In the genomic region with DNA sequence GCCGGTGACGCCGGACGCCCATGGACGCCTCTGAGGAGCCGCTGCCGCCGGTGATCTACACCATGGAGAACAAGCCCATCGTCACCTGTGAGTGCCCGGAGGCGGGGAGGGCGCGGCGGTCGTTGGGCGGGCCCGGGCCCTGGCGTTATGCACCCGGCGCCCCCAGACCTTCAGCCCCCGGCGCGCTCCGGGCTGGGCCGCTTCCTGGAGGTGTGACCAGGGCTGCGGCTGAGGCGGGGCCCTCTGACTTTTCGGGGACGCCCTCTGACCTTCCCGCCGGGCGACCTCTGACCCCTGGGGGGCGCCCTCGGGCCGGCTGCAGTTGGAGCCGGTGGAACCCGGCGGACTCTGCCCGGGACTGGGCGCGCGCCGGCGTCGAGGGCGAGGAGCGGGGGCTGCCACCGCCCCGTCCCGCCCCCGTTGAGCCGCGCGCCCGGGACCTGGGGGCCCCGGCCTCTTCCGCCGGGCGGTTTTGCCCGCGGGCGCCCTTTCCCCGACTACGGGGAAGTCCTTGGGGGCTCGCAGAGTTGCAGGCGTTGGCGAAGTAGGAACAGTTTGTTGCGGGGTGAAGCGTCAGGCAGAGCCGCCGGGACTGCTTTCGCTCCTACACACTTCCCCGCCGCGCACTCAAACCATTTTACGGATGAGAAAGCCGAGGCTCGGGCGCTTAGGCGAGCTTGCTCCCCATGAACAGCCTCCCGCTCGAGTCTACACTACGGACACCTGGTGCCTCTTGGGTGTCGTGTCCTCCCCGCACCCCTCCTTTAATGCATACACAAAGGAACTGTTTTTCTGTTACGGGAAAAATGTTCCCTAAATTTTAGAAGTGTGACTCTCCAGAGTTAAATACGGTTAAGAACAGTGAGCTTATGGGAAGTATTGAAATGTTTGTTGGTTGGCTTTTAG, we compare ENCODE assay signal across 8 cellular contexts. TPM values are rescaled to one million over a fixed set of nuclear protein-coding genes. Genes with fewer than 3 reads are reported as not detected.
DNase-seq lines count a peak whose midpoint lies in the region; ATAC-seq and TF ChIP-seq lines count a peak whose summit lies in the region.

No MANE protein-coding gene starts in this region.

- H3K36me3 ChIP-seq in endocrine pancreas (ENCODE audit: control insufficient read depth, insufficient read depth, low read length) (no peaks in the 10 kb centered on the region), mucosa of descending colon (ENCODE audit: low read depth) (no peaks in the 10 kb centered on the region)

- peak; percentile 59 for ATAC-seq in HG02943 (IDR thresholded peaks at IDR 0.05; ENCODE audit: low read depth, unreplicated experiment)
- ATAC-seq in mucosa of descending colon = peak; percentile 81

- H3K4me1 ChIP-seq in endocrine pancreas (ENCODE audit: control insufficient read depth, insufficient read depth, low read length) = peaks cover 13% of the 10 kb centered on the region
- peaks cover 33% of the 10 kb centered on the region for H3K4me1 ChIP-seq in mucosa of descending colon (ENCODE audit: low read depth)

- no peaks in the 10 kb centered on the region for H3K27me3 ChIP-seq in endocrine pancreas (ENCODE audit: control insufficient read depth, insufficient read depth, low read length)

- no peaks in the 10 kb centered on the region for H3K9me3 ChIP-seq in endocrine pancreas (ENCODE audit: control insufficient read depth, low read length)
- H3K9me3 ChIP-seq in mucosa of descending colon = no peaks in the 10 kb centered on the region

- H3K9ac ChIP-seq in endocrine pancreas (ENCODE audit: control insufficient read depth, insufficient read depth, low read length) = peak overlapping the region; percentile 1

- TF ChIP-seq CTCF in mucosa of descending colon (IDR thresholded peaks at IDR 0.05) = no peak

- intact Hi-C loops in mucosa of descending colon (cut with DNase I, micrococcal nuclease) = no loop called here

- H3K4me3 ChIP-seq in endocrine pancreas (ENCODE audit: control insufficient read depth, insufficient read depth, low read length) (peak overlapping the region; percentile 74), mucosa of descending colon (peak overlapping the region; percentile 85)

- peak; percentile 22 to 51 for DNase-seq in NCI-H524 (lab: John Stamatoyannopoulos, UW)
- no peak for DNase-seq in NCI-H524 treated with DMSO at 0.1 percent for 48 hours (lab: John Stamatoyannopoulos, UW)
- peak; percentile 22 for DNase-seq in NCI-H226
- DNase-seq in activated CD8-positive, alpha-beta memory T cell treated with anti-CD3 and anti-CD28 coated beads for 4 hours (ENCODE audit: low read depth in 2 of 2) = peak; percentile 63 to 68
- peak; percentile 76 to 90 (median 89) for DNase-seq in mucosa of descending colon
- DNase-seq in stimulated activated CD8-positive, alpha-beta memory T cell treated with anti-CD3 and anti-CD28 coated beads, Interleukin-4, amount 100 ng/mL, for 1 hour (ENCODE audit: low read depth in 2 of 2, low spot score in 1 of 2) = peak; percentile 62 to 65

RNA-seq across cellular contexts. Expression of a gene that starts 0.6 kb away (rescaled TPM):
- total RNA-seq in mucosa of descending colon = 10 to 100 TPM; 57.7 to 86.8 (median 61.9) TPM
